In the genomic region with DNA sequence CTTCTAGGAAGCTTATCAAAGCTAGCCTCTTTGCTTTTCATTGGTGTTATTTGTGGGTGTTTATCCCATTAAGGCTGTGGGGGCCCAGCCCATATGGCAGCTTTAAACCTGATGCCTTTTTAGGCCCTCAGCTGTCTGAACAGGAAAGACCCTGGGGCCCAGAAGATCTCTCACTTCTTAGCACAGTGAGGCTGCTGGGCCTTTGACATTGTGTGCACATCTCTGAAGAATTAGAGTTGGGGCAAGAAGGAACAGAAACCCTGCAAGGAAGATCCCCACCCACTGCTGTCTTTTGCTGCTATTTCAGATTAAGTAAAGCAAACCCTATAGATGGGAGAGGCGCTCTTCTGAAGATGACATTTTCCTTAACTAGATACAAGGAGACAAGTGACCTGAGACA, we compare ENCODE assay signal across 16 cellular contexts.
A peak's percentile ranks its signal among the peaks of the same experiment; 100 is the strongest.
DNase-seq lines count a peak whose midpoint lies in the region; ATAC-seq, FAIRE-seq and TF ChIP-seq lines count a peak whose summit lies in the region.
"Had no signal": no experiment of that assay in that cellular context is flagged by ENCODE, and none has a peak within 500 bp of the region (broad histone marks: within the 10 kb centered on the region; RNA-seq: fewer than 3 reads in every experiment).

No MANE protein-coding gene starts in this region.

- WGBS in trophoblast cell (ENCODE audit: extremely low coverage, insufficient coverage, insufficient read length): no CpG with 5 or more reads among the region's 1 CpG

- peak overlapping the region; percentile 62 for H3K27ac ChIP-seq in SU-DHL-6 (ENCODE audit: low read depth, low read length)
- H3K27ac ChIP-seq in trophoblast cell (ENCODE audit: low read depth, low read length): no peak overlapping the region
- H3K27ac ChIP-seq: SK-N-MC had no signal

- no peak overlapping the region for H3K18ac ChIP-seq in trophoblast cell (ENCODE audit: low read length)

- no peak overlapping the region for H4K8ac ChIP-seq in trophoblast cell (ENCODE audit: low read depth, low read length)

- H2BK5ac ChIP-seq in trophoblast cell (ENCODE audit: low read depth, low read length, poor library complexity): no peak overlapping the region

- no peak overlapping the region for H2BK12ac ChIP-seq in trophoblast cell (ENCODE audit: low read length)

- no peak overlapping the region for H3K9ac ChIP-seq in SU-DHL-6 (ENCODE audit: low read length)
- H3K9ac ChIP-seq in trophoblast cell (ENCODE audit: low read length): no peak overlapping the region

- TF ChIP-seq CTCF in SU-DHL-6 (IDR thresholded peaks at IDR 0.05; ENCODE audit: insufficient read depth, low read length, poor library complexity, severe bottlenecking): no peak

- H3K4me2 ChIP-seq in SU-DHL-6 (ENCODE audit: low read depth, low read length, poor library complexity, severe bottlenecking) (peak overlapping the region; percentile 29), trophoblast cell (ENCODE audit: low read length) (no peak overlapping the region)

- no peak overlapping the region for H4K12ac ChIP-seq in trophoblast cell (ENCODE audit: low read depth, low read length)

- no peak overlapping the region for H3K23ac ChIP-seq in trophoblast cell (ENCODE audit: low read length)

- H2AK5ac ChIP-seq in trophoblast cell (ENCODE audit: low read length): no peak overlapping the region

- H3K4me1 ChIP-seq in trophoblast cell (ENCODE audit: control insufficient read depth in 1 of 2, insufficient read depth in 2 of 2, low read length in 2 of 2): no peaks in the 10 kb centered on the region

- peaks cover 6% of the 10 kb centered on the region; the same call in 1 of the 2 replicates for H3F3A ChIP-seq in SU-DHL-6 (ENCODE audit: insufficient read depth)

- DNase-seq in GM18507 (ENCODE audit: extremely low spot score, insufficient read length, low read depth) (no peak), trophoblast cell (no peak), DMS53 (lab: John Stamatoyannopoulos, UW) (no peak), NCI-H1694 (lab: John Stamatoyannopoulos, UW) (no peak), inferior parietal cortex (ENCODE audit: extremely low spot score) (no peak)
- DNase-seq: C1 segment of cervical spinal cord; Kasumi-1; NCI-H2081; NK-92 treated with Interleukin-12 subunit alpha and Interleukin-12 subunit beta, amount 100 ng/mL, for 24 hours had no signal

- no peak overlapping the region for H3K14ac ChIP-seq in trophoblast cell (ENCODE audit: low read length)

- no peak overlapping the region for H2BK120ac ChIP-seq in trophoblast cell (ENCODE audit: insufficient read depth, low read length, poor library complexity)

- H3K4me3 ChIP-seq in SU-DHL-6 (ENCODE audit: insufficient read depth, low read length, poor library complexity, severe bottlenecking) (no peak overlapping the region), trophoblast cell (ENCODE audit: low read depth, low read length) (no peak overlapping the region)
- H3K4me3 ChIP-seq: SK-N-MC had no signal

- H3K4ac ChIP-seq in trophoblast cell (ENCODE audit: low read depth, low read length): no peak overlapping the region

- H3K79me2 ChIP-seq in SU-DHL-6 (ENCODE audit: insufficient read depth, low read length) (no peaks in the 10 kb centered on the region), trophoblast cell (ENCODE audit: control insufficient read depth, insufficient read depth, low read length, poor library complexity) (no peaks in the 10 kb centered on the region)

- H3K27me3 ChIP-seq in SU-DHL-6 (ENCODE audit: low read length) (no peaks in the 10 kb centered on the region), trophoblast cell (ENCODE audit: insufficient read depth, low read length) (no peaks in the 10 kb centered on the region)

- no peaks in the 10 kb centered on the region for H3K9me2 ChIP-seq in SU-DHL-6 (replicated peaks; ENCODE audit: insufficient read depth, low read length)

- peak; percentile 59 for FAIRE-seq in GM18507 (lab: Jason Lieb, UNC)
- FAIRE-seq: astrocyte, keratinocyte had no signal

- H3K36me3 ChIP-seq in SU-DHL-6 (ENCODE audit: low read length): no peaks in the 10 kb centered on the region
- H3K36me3 ChIP-seq in trophoblast cell (ENCODE audit: control insufficient read depth in 1 of 2, insufficient read depth in 2 of 2, low read length in 2 of 2): no peaks in the 10 kb centered on the region

- no peaks in the 10 kb centered on the region for H3K79me1 ChIP-seq in trophoblast cell (ENCODE audit: low read length)

- H4K20me1 ChIP-seq in SU-DHL-6 (ENCODE audit: low read depth, low read length): no peaks in the 10 kb centered on the region

- peak; percentile 86 for ATAC-seq in GM21515 (IDR thresholded peaks at IDR 0.05; ENCODE audit: unreplicated experiment)
- ATAC-seq in HG03045 (IDR thresholded peaks at IDR 0.05; ENCODE audit: unreplicated experiment): peak; percentile 79
- ATAC-seq: natural killer cell treated with Interleukin-12 subunit alpha and Interleukin-12 subunit beta and Interleukin-15 and Interleukin-18, amount 100 ng/mL, for 72 hours had no signal

- H3K9me3 ChIP-seq in SU-DHL-6 (ENCODE audit: insufficient read depth, low read length) (no peaks in the 10 kb centered on the region), trophoblast cell (ENCODE audit: insufficient read depth, low read depth, low read length) (no peaks in the 10 kb centered on the region)

- H4K91ac ChIP-seq in trophoblast cell (ENCODE audit: low read depth, low read length): no peak overlapping the region

- H2AFZ ChIP-seq in SU-DHL-6 (ENCODE audit: low read depth, low read length, severe bottlenecking): no peak overlapping the region
- H2AFZ ChIP-seq in trophoblast cell (ENCODE audit: insufficient read depth, low read length, poor library complexity): no peak overlapping the region
